Comparison of ENCODE assay signal across 8 cellular contexts in genomic region chr16:56667581-56668571, GRCh38. TPM values are rescaled to one million over a fixed set of nuclear protein-coding genes. Genes with fewer than 3 reads are reported as not detected.
DNase-seq lines count a peak whose midpoint lies in the region; ATAC-seq and TF ChIP-seq lines count a peak whose summit lies in the region.

Gene MT1G, minus strand, starts transcription at chr16:56668065. Its CDS starts 72 bp downstream, at chr16:56667993.

- no peak within 1 kb of the TSS for H3K9ac ChIP-seq in Karpas-422 (ENCODE audit: low read length)

- CTCF ChIA-PET in GM10248 (lab: Yijun Ruan, JAX): interaction anchor here (1.1 to 2.0 kb wide), 3 partner anchors 11 to 34 kb away, joined by 3 to 7 read pairs (median 5); no protein-coding TSS in a partner anchor

- H3K36me3 ChIP-seq in Karpas-422 (ENCODE audit: insufficient read depth, low read length): no peaks in the 10 kb centered on the region

- H3K9me3 ChIP-seq in right cardiac atrium (ENCODE audit: control insufficient read depth, low read length) (no peaks in the 10 kb centered on the region), Karpas-422 (ENCODE audit: low read length) (no peaks in the 10 kb centered on the region)

- H3K79me2 ChIP-seq in Karpas-422 (ENCODE audit: low read length): no peaks in the 10 kb centered on the region

- POLR2A ChIA-PET in GM10248 (lab: Yijun Ruan, JAX): no interaction called here

- H3K4me1 ChIP-seq in right cardiac atrium (ENCODE audit: control insufficient read depth, insufficient read depth, low read length): peaks cover 3% of the 10 kb centered on the region
- H3K4me1 ChIP-seq in Karpas-422 (ENCODE audit: low read length): peaks cover 9% of the 10 kb centered on the region

- H3K27ac ChIP-seq in right cardiac atrium (ENCODE audit: low read length) (no peak within 1 kb of the TSS), Karpas-422 (ENCODE audit: low read length) (no peak within 1 kb of the TSS)

- no peaks in the 10 kb centered on the region for H4K20me1 ChIP-seq in Karpas-422 (ENCODE audit: insufficient read depth, low read depth, low read length)

- H3K27me3 ChIP-seq in right cardiac atrium (ENCODE audit: control insufficient read depth, insufficient read depth) (no peaks in the 10 kb centered on the region), Karpas-422 (ENCODE audit: low read length) (0 out of 2 replicates have a peak, but pooled peaks cover 2% of the 10 kb centered on the region)

- intact Hi-C loops in right cardiac atrium (cut with DNase I): no loop called here

- ATAC-seq in right cardiac atrium (peak; percentile 83 to 90), HG03135 (IDR thresholded peaks at IDR 0.05; ENCODE audit: unreplicated experiment) (no peak), HG03457 (IDR thresholded peaks at IDR 0.05; ENCODE audit: unreplicated experiment) (no peak)

- no peak within 1 kb of the TSS for H3K4me2 ChIP-seq in Karpas-422 (ENCODE audit: low read depth, low read length, poor library complexity, severe bottlenecking)

- H3K4me3 ChIP-seq in right cardiac atrium (ENCODE audit: low read length) (no peak within 1 kb of the TSS), Karpas-422 (ENCODE audit: low read length) (no peak within 1 kb of the TSS)

- peak; percentile 36 to 39 for DNase-seq in Kasumi-1 (lab: John Stamatoyannopoulos, UW)
- DNase-seq in activated CD8-positive, alpha-beta memory T cell treated with anti-CD3 and anti-CD28 coated beads, Interleukin-2, amount 50 U/mL, for 48 hours: peak; percentile 74
- DNase-seq in right cardiac atrium: peak; percentile 61 to 83 (median 77)
- peak; percentile 45 to 53 for DNase-seq in stimulated activated CD4-positive, alpha-beta T cell treated with anti-CD3 and anti-CD28 coated beads, Interleukin-2, amount 100 ng/mL, for 24 hours
- no peak for DNase-seq in Karpas-422
- no peak for DNase-seq in GM10248 (ENCODE audit: extremely low spot score)

- no peak for TF ChIP-seq CTCF in GM10248 (IDR thresholded peaks at IDR 0.05; ENCODE audit: control extremely low read depth, extremely low read depth, low read depth, missing control alignments)

- H3K9me2 ChIP-seq in Karpas-422 (replicated peaks; ENCODE audit: insufficient read depth, low read length): no peaks in the 10 kb centered on the region

- no peak within 1 kb of the TSS for H2AFZ ChIP-seq in Karpas-422 (ENCODE audit: low read length)

- 11% methylated on average over 46 of the region's 46 CpGs for WGBS in right cardiac atrium

RNA-seq across cellular contexts. Expression of gene MT1G, which starts in this region (rescaled TPM):
- 1 to 10 TPM in 1 of 4 donors, under 1 TPM in 1, not detected in 2; 0.71 to 1.1 TPM for total RNA-seq in right cardiac atrium
- 8.0 TPM for polyA plus RNA-seq in right cardiac atrium
- total RNA-seq in Karpas-422 (2014; rRNA removed; shearing (Covaris generic); ENCODE audit: low replicate concordance): not detected in 2 replicates

Comparison
In these comparisons a context has a peak if more than half of its experiments do, and no peak if none do; other contexts are left out.
1. DNase-seq: peak in Kasumi-1 (2 of 2), activated CD8-positive, alpha-beta memory T cell treated with anti-CD3 and anti-CD28 coated beads, Interleukin-2, amount 50 U/mL, for 48 hours (single experiment), right cardiac atrium (3 of 3) and stimulated activated CD4-positive, alpha-beta T cell treated with anti-CD3 and anti-CD28 coated beads, Interleukin-2, amount 100 ng/mL, for 24 hours (2 of 2); none in Karpas-422 (single experiment) and GM10248 (single experiment).
2. ATAC-seq: peak in right cardiac atrium (2 of 2); none in HG03135 (single experiment) and HG03457 (single experiment).